ENCODE assay signal across 8 cellular contexts in the genomic region with DNA sequence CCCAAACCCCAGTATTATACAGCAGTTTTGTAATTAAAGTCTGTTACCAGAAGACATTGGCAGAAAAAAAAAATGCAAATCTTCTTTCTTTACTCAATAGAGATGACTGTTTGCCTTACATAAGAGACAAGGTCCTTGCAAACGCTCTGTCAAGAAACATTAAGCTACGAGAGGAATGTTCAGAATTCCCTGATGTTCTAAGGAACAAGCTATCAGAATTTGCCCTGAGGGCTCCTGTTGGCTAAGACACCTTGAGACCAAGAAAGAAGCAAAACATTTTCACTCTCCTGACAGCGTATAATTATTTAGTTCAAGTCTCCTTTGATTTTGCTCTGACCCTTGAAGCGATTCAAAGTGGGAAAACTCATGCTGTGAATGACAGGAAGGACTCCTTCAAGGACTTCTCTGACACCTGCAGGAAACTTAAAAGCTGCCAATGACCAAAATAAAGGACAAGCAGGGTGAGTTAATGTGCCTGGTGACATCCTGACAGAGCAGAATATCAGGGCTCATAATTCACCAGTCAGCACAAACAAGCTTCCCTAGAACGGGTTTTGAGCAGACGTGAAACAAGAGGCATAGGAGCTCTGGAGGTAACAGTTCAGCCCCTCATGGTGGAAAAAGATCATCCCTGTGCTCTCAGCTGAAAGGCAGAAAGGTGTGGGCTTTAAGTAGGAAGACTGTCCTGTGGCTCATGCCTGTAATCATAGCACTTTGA. TPM values are rescaled to one million over a fixed set of nuclear protein-coding genes. Genes with fewer than 3 reads are reported as not detected.
A peak's percentile ranks its signal among the peaks of the same experiment; 100 is the strongest.
DNase-seq lines count a peak whose midpoint lies in the region; ATAC-seq and TF ChIP-seq lines count a peak whose summit lies in the region.

No MANE protein-coding gene starts in this region.

- no peak for ATAC-seq in effector memory CD8-positive, alpha-beta T cell (replicated peaks)
- ATAC-seq in GM21529 (IDR thresholded peaks at IDR 0.05; ENCODE audit: unreplicated experiment), result no peak
- ATAC-seq in GM18861 (IDR thresholded peaks at IDR 0.05; ENCODE audit: unreplicated experiment), result no peak

- H4K20me1 ChIP-seq in OCI-LY3 (ENCODE audit: insufficient read depth, low read length), result peaks cover 13% of the 10 kb centered on the region

- no peaks in the 10 kb centered on the region for H3K27me3 ChIP-seq in OCI-LY3 (ENCODE audit: low read depth, low read length)

- H3K36me3 Mint-ChIP-seq in effector memory CD8-positive, alpha-beta T cell (ENCODE audit: insufficient read depth), result peaks cover 39% of the 10 kb centered on the region
- H3K36me3 Mint-ChIP-seq in progenitor cell of endocrine pancreas (ENCODE audit: insufficient read depth), result peaks cover 15% of the 10 kb centered on the region

- peaks cover 57 to 65% of the 10 kb centered on the region in 2 donors for H3K4me1 Mint-ChIP-seq in effector memory CD8-positive, alpha-beta T cell (ENCODE audit: low read depth in 2 of 2)
- H3K4me1 Mint-ChIP-seq in progenitor cell of endocrine pancreas (ENCODE audit: low read depth), result peaks cover 24% of the 10 kb centered on the region

- no peaks in the 10 kb centered on the region for H3K9me3 Mint-ChIP-seq in effector memory CD8-positive, alpha-beta T cell
- no peaks in the 10 kb centered on the region for H3K9me3 Mint-ChIP-seq in progenitor cell of endocrine pancreas (ENCODE audit: low read depth)

- H3K9ac ChIP-seq in OCI-LY3 (ENCODE audit: low read length), result peak overlapping the region; percentile 77

- no peak overlapping the region for H2AFZ ChIP-seq in OCI-LY3 (ENCODE audit: low read depth, low read length)

- H3K27ac ChIP-seq in OCI-LY3 (ENCODE audit: low read length), result peak overlapping the region; percentile 91

- no peaks in the 10 kb centered on the region for H3K27me3 Mint-ChIP-seq in effector memory CD8-positive, alpha-beta T cell
- no peaks in the 10 kb centered on the region for H3K27me3 Mint-ChIP-seq in progenitor cell of endocrine pancreas

- peaks cover 66% of the 10 kb centered on the region for H3K4me1 ChIP-seq in OCI-LY3 (ENCODE audit: low read length)

- peak overlapping the region; percentile 97 to 98 for H3K4me3 Mint-ChIP-seq in effector memory CD8-positive, alpha-beta T cell
- H3K4me3 Mint-ChIP-seq in progenitor cell of endocrine pancreas (ENCODE audit: low read depth), result peak overlapping the region; percentile 49

- H3K27ac Mint-ChIP-seq in effector memory CD8-positive, alpha-beta T cell, result peak overlapping the region; percentile 93 to 94
- no peak overlapping the region for H3K27ac Mint-ChIP-seq in progenitor cell of endocrine pancreas

- DNase-seq in ELF-1 (ENCODE audit: low read depth, low spot score) (peak; percentile 74), progenitor cell of endocrine pancreas (ENCODE audit: low spot score, unreplicated experiment) (no peak), NK-92 (lab: John Stamatoyannopoulos, UW; ENCODE audit: unreplicated experiment) (no peak), hepatic stellate cell (ENCODE audit: low spot score) (no peak)
- no peak for DNase-seq in effector memory CD8-positive, alpha-beta T cell

- H3K4me2 ChIP-seq in OCI-LY3 (ENCODE audit: low read length), result peak overlapping the region; percentile 89

- H3K4me3 ChIP-seq in OCI-LY3 (ENCODE audit: low read length), result peak overlapping the region; percentile 92

- H3K9me3 ChIP-seq in OCI-LY3 (ENCODE audit: insufficient read depth, low read length), result peaks cover 11% of the 10 kb centered on the region; the same call in 1 of the 2 replicates

- H3K79me2 ChIP-seq in OCI-LY3 (ENCODE audit: low read length), result peaks cover 68% of the 10 kb centered on the region

- peaks cover 43% of the 10 kb centered on the region for H3K36me3 ChIP-seq in OCI-LY3 (replicated peaks; ENCODE audit: low read depth, low read length)

- TF ChIP-seq CTCF in OCI-LY3 (IDR thresholded peaks at IDR 0.05; ENCODE audit: low read depth, low read length), result no peak
- TF ChIP-seq CTCF in progenitor cell of endocrine pancreas (IDR thresholded peaks at IDR 0.05; ENCODE audit: unreplicated experiment), result no peak

RNA-seq across cellular contexts. Expression of a gene that starts 2.5 kb away (rescaled TPM):
- 60.0 and 63.0 TPM in 2 replicates for total RNA-seq in progenitor cell of endocrine pancreas

RNA-seq across cellular contexts. Expression of a gene that starts 19.2 kb away (rescaled TPM):
- total RNA-seq in progenitor cell of endocrine pancreas, result 36.4 and 39.6 TPM in 2 replicates

RNA-seq across cellular contexts. Expression of a gene that starts 27.7 kb away (rescaled TPM):
- 37.3 and 39.8 TPM in 2 replicates for total RNA-seq in progenitor cell of endocrine pancreas

RNA-seq across cellular contexts. Expression of a gene that starts 36.0 kb away (rescaled TPM):
- total RNA-seq in progenitor cell of endocrine pancreas, result 118 and 122 TPM in 2 replicates

RNA-seq across cellular contexts. Expression of a gene that starts 44.2 kb away (rescaled TPM):
- not detected in 2 replicates for total RNA-seq in progenitor cell of endocrine pancreas
